Comparison of ENCODE assay signal across 9 cellular contexts in genomic region chr3:107206141-107206540, GRCh38.
A peak's percentile ranks its signal among the peaks of the same experiment; 100 is the strongest.
DNase-seq lines count a peak whose midpoint lies in the region; ATAC-seq and TF ChIP-seq lines count a peak whose summit lies in the region.
"Had no signal": no experiment of that assay in that cellular context is flagged by ENCODE, and none has a peak within 500 bp of the region (broad histone marks: within the 10 kb centered on the region; RNA-seq: fewer than 3 reads in every experiment).

No MANE protein-coding gene starts in this region.

- DNase-seq in NCI-H524 (lab: John Stamatoyannopoulos, UW) (peak; percentile 16 to 38), NCI-H524 treated with DMSO at 0.1 percent for 48 hours (lab: John Stamatoyannopoulos, UW) (no peak), SK-MEL-5 (ENCODE audit: low read depth, low spot score) (peak; percentile 89), foreskin fibroblast (peak in 1 of 2 donors; percentile 78), suprapubic skin (ENCODE audit: low spot score in 2 of 2) (no peak), NCI-H510A (lab: John Stamatoyannopoulos, UW) (no peak)

- no peaks in the 10 kb centered on the region for H3K27me3 ChIP-seq in suprapubic skin

- in situ Hi-C loops in SK-MEL-5 (cut with HindIII; ENCODE audit: low pct_unique_long_range_greater_than_20kb, low sequenced_read_pairs) = no loop called here

- 54% methylated on average over 1 of the region's 1 CpG for WGBS in suprapubic skin

- ATAC-seq in HG03432 (IDR thresholded peaks at IDR 0.05; ENCODE audit: unreplicated experiment) = peak; percentile 47
- ATAC-seq: activated T-cell treated with anti-CD3 and anti-CD28 coated beads, Interleukin-2, amount 50 U/mL, for 72 hours had no signal

- H3K4me1 ChIP-seq in suprapubic skin = peaks cover 28% of the 10 kb centered on the region

- no peak for TF ChIP-seq EP300 in suprapubic skin (IDR thresholded peaks at IDR 0.05)

- H3K9me3 ChIP-seq in suprapubic skin = no peaks in the 10 kb centered on the region

- H3K4me3 ChIP-seq in foreskin fibroblast (ENCODE audit: low read depth in 1 of 2, low read length in 2 of 2) (no peak overlapping the region), suprapubic skin (no peak overlapping the region)

- peak; percentile 54 for TF ChIP-seq CTCF in foreskin fibroblast (IDR thresholded peaks at IDR 0.05; ENCODE audit: low read depth, low read length)
- TF ChIP-seq CTCF in suprapubic skin (IDR thresholded peaks at IDR 0.05) = peak in 1 of 2 donors; percentile 35

- no peak for TF ChIP-seq POLR2A in suprapubic skin (IDR thresholded peaks at IDR 0.05)

- H3K27ac ChIP-seq in temporal lobe (ENCODE audit: low read depth, low read length) = peak overlapping the region; percentile 62
- H3K27ac ChIP-seq in suprapubic skin = no peak overlapping the region

- H3K36me3 ChIP-seq in suprapubic skin = no peaks in the 10 kb centered on the region

Comparison
In these comparisons a context has a peak if more than half of its experiments do, and no peak if none do; other contexts are left out.
1. DNase-seq: peak in NCI-H524 (2 of 2) and SK-MEL-5 (single experiment); none in NCI-H524 treated with DMSO at 0.1 percent for 48 hours (single experiment), suprapubic skin (0 of 2) and NCI-H510A (single experiment).